In genomic region chr13:101556676-101557121, GRCh38 we compare ENCODE assay signal across 26 cellular contexts.
A peak's percentile ranks its signal among the peaks of the same experiment; 100 is the strongest.
DNase-seq lines count a peak whose midpoint lies in the region; ATAC-seq, FAIRE-seq and TF ChIP-seq lines count a peak whose summit lies in the region.
"Had no signal": no experiment of that assay in that cellular context is flagged by ENCODE, and none has a peak within 500 bp of the region (broad histone marks: within the 10 kb centered on the region; RNA-seq: fewer than 3 reads in every experiment).

No MANE protein-coding gene starts in this region.

- TF ChIP-seq POLR2A in lower leg skin (IDR thresholded peaks at IDR 0.05), result no peak

- H3K4me1 ChIP-seq in right atrium auricular region (no peaks in the 10 kb centered on the region), adipocyte (ENCODE audit: control insufficient read depth, insufficient read depth, low read length) (peaks cover 69% of the 10 kb centered on the region), kidney (ENCODE audit: control insufficient read depth in 1 of 2, insufficient read depth in 1 of 2, low read depth in 1 of 2, low read length in 2 of 2) (no peaks in the 10 kb centered on the region)
- H3K4me1 ChIP-seq: stomach had no signal

- H3K27ac Mint-ChIP-seq in activated T-helper 1 cell treated with anti-CD3 and anti-CD28 coated beads, Interleukin-12 subunit alpha, Interleukin-12 subunit beta, Interleukin-2, Interleukin-4 antibody, amounts not matched to agents 30 ng/mL and 10 ng/mL and 1 ng/mL, durations not matched to agents 14 hours and 24 hours and 36 hours, result no peak overlapping the region
- H3K27ac Mint-ChIP-seq: activated CD8-positive, alpha-beta T cell treated with anti-CD3 and anti-CD28 coated beads, Interleukin-2, amount 10 ng/mL, durations not matched to agents 7 days and 5 days; activated naive CD4-positive, alpha-beta T cell treated with anti-CD3 and anti-CD28 coated beads for 36 hours; activated T-cell treated with anti-CD3 and anti-CD28 coated beads, Interleukin-2, amount 50 U/mL, for 24 hours; natural killer cell; type B pancreatic cell; WTC11 had no signal

- H3K9ac ChIP-seq in adipocyte (ENCODE audit: low read length) (peak overlapping the region; percentile 37), kidney (ENCODE audit: low read length in 2 of 2) (no peak overlapping the region)

- intact Hi-C loops in left ventricle myocardium superior (cut with micrococcal nuclease) (no loop called here), lower leg skin (cut with DNase I; ENCODE audit: low total_unique reads) (no loop called here), kidney (cut with DNase I) (no loop called here)
- intact Hi-C loops in activated T-helper 1 cell treated with anti-CD3 and anti-CD28 coated beads, Interleukin-12 subunit alpha, Interleukin-12 subunit beta, Interleukin-2, Interleukin-4 antibody, amounts not matched to agents 30 ng/mL and 10 ng/mL and 1 ng/mL, durations not matched to agents 14 hours and 24 hours and 36 hours (cut with micrococcal nuclease), result no loop called here

- DNase-seq in left ventricle myocardium superior (no peak), right atrium auricular region (ENCODE audit: low spot score) (no peak), adipocyte (ENCODE audit: low read depth) (peak; percentile 84), lower leg skin (ENCODE audit: low spot score in 2 of 2) (peak; percentile 55 to 75), NCI-H345 (lab: John Stamatoyannopoulos, UW) (no peak), kidney (no peak)
- no peak for DNase-seq in activated T-helper 1 cell treated with anti-CD3 and anti-CD28 coated beads, Interleukin-12 subunit alpha, Interleukin-12 subunit beta, Interleukin-2, Interleukin-4 antibody, amounts not matched to agents 30 ng/mL and 10 ng/mL and 1 ng/mL, durations not matched to agents 14 hours and 24 hours and 36 hours (ENCODE audit: low spot score)
- DNase-seq: activated CD8-positive, alpha-beta T cell treated with anti-CD3 and anti-CD28 coated beads, Interleukin-2, amount 10 ng/mL, durations not matched to agents 7 days and 5 days; activated naive CD4-positive, alpha-beta T cell treated with anti-CD3 and anti-CD28 coated beads for 36 hours; activated T-cell treated with anti-CD3 and anti-CD28 coated beads, Interleukin-2, amount 50 U/mL, for 24 hours; GF-D8; HFFc6; hypothalamus; Kasumi-1; natural killer cell; NCI-H526 treated with DMSO at 0.1 percent for 48 hours; SIG-M5; small intestine; stimulated activated CD4-positive, alpha-beta T cell treated with anti-CD3 and anti-CD28 coated beads, Interleukin-4, amount 100 ng/mL, for 24 hours; stomach; T-helper 2 cell had no signal

- no peaks in the 10 kb centered on the region for H3K9me3 Mint-ChIP-seq in activated T-helper 1 cell treated with anti-CD3 and anti-CD28 coated beads, Interleukin-12 subunit alpha, Interleukin-12 subunit beta, Interleukin-2, Interleukin-4 antibody, amounts not matched to agents 30 ng/mL and 10 ng/mL and 1 ng/mL, durations not matched to agents 14 hours and 24 hours and 36 hours
- H3K9me3 Mint-ChIP-seq: activated naive CD4-positive, alpha-beta T cell treated with anti-CD3 and anti-CD28 coated beads for 36 hours; activated T-cell treated with anti-CD3 and anti-CD28 coated beads, Interleukin-2, amount 50 U/mL, for 24 hours; HFFc6; natural killer cell; WTC11 had no signal

- H3K9me3 ChIP-seq in right atrium auricular region (no peaks in the 10 kb centered on the region), adipocyte (ENCODE audit: control insufficient read depth, low read length) (no peaks in the 10 kb centered on the region), kidney (ENCODE audit: control insufficient read depth in 1 of 2, low read length in 2 of 2) (no peaks in the 10 kb centered on the region)
- H3K9me3 ChIP-seq: stomach had no signal

- H3K27me3 ChIP-seq in right atrium auricular region (no peaks in the 10 kb centered on the region), adipocyte (replicated peaks; ENCODE audit: control insufficient read depth, insufficient read depth, low read length) (no peaks in the 10 kb centered on the region)
- H3K27me3 ChIP-seq: stomach had no signal

- TF ChIP-seq CTCF in right atrium auricular region (IDR thresholded peaks at IDR 0.05) (no peak), lower leg skin (IDR thresholded peaks at IDR 0.05) (no peak), kidney (IDR thresholded peaks at IDR 0.05; ENCODE audit: borderline replicate concordance, extremely low read depth, insufficient read depth) (no peak)

- H3K4me1 Mint-ChIP-seq in activated T-helper 1 cell treated with anti-CD3 and anti-CD28 coated beads, Interleukin-12 subunit alpha, Interleukin-12 subunit beta, Interleukin-2, Interleukin-4 antibody, amounts not matched to agents 30 ng/mL and 10 ng/mL and 1 ng/mL, durations not matched to agents 14 hours and 24 hours and 36 hours (ENCODE audit: low read depth), result no peaks in the 10 kb centered on the region
- H3K4me1 Mint-ChIP-seq: natural killer cell had no signal

- no peak overlapping the region for H3K4me3 Mint-ChIP-seq in activated T-helper 1 cell treated with anti-CD3 and anti-CD28 coated beads, Interleukin-12 subunit alpha, Interleukin-12 subunit beta, Interleukin-2, Interleukin-4 antibody, amounts not matched to agents 30 ng/mL and 10 ng/mL and 1 ng/mL, durations not matched to agents 14 hours and 24 hours and 36 hours
- H3K4me3 Mint-ChIP-seq: activated CD8-positive, alpha-beta T cell treated with anti-CD3 and anti-CD28 coated beads, Interleukin-2, amount 10 ng/mL, durations not matched to agents 7 days and 5 days; activated naive CD4-positive, alpha-beta T cell treated with anti-CD3 and anti-CD28 coated beads for 36 hours; activated T-cell treated with anti-CD3 and anti-CD28 coated beads, Interleukin-2, amount 50 U/mL, for 24 hours; HFFc6; natural killer cell; type B pancreatic cell; WTC11 had no signal

- WGBS in lower leg skin, 2 donors, result 48 to 61% methylated on average over 3 of the region's 3 CpGs

- ATAC-seq in left ventricle myocardium superior, result peak; percentile 71
- no peak for ATAC-seq in GM21526 (IDR thresholded peaks at IDR 0.05; ENCODE audit: low FRiP score, unreplicated experiment)
- ATAC-seq: activated CD8-positive, alpha-beta T cell treated with anti-CD3 and anti-CD28 coated beads, Interleukin-2, amount 10 ng/mL, durations not matched to agents 7 days and 5 days; natural killer cell; WTC11 had no signal

- H3K36me3 ChIP-seq in right atrium auricular region, result no peaks in the 10 kb centered on the region
- H3K36me3 ChIP-seq in adipocyte (ENCODE audit: control insufficient read depth, insufficient read depth, low read length, severe bottlenecking), result no peaks in the 10 kb centered on the region
- no peaks in the 10 kb centered on the region for H3K36me3 ChIP-seq in kidney (ENCODE audit: control insufficient read depth in 1 of 2, insufficient read depth in 2 of 2, low read length in 2 of 2)
- H3K36me3 ChIP-seq: stomach had no signal

- no peak for FAIRE-seq in kidney (lab: Jason Lieb, UNC)
- FAIRE-seq: A204.1, astrocyte, small intestine had no signal

- H3K4me3 ChIP-seq in right atrium auricular region, result no peak overlapping the region
- H3K4me3 ChIP-seq in adipocyte (ENCODE audit: low read length), result no peak overlapping the region
- no peak overlapping the region for H3K4me3 ChIP-seq in lower leg skin (ENCODE audit: low read depth, poor library complexity, severe bottlenecking)
- H3K4me3 ChIP-seq in kidney (ENCODE audit: low read length in 2 of 2), result no peak overlapping the region
- H3K4me3 ChIP-seq: stomach had no signal

- H3K27me3 Mint-ChIP-seq in activated T-helper 1 cell treated with anti-CD3 and anti-CD28 coated beads, Interleukin-12 subunit alpha, Interleukin-12 subunit beta, Interleukin-2, Interleukin-4 antibody, amounts not matched to agents 30 ng/mL and 10 ng/mL and 1 ng/mL, durations not matched to agents 14 hours and 24 hours and 36 hours (ENCODE audit: insufficient read depth), result peaks cover 2% of the 10 kb centered on the region

- no peak overlapping the region for H3K27ac ChIP-seq in right atrium auricular region
- H3K27ac ChIP-seq in kidney (ENCODE audit: low read depth in 2 of 2, low read length in 2 of 2), result no peak overlapping the region
- H3K27ac ChIP-seq: stomach had no signal

- no peaks in the 10 kb centered on the region for H3K36me3 Mint-ChIP-seq in activated T-helper 1 cell treated with anti-CD3 and anti-CD28 coated beads, Interleukin-12 subunit alpha, Interleukin-12 subunit beta, Interleukin-2, Interleukin-4 antibody, amounts not matched to agents 30 ng/mL and 10 ng/mL and 1 ng/mL, durations not matched to agents 14 hours and 24 hours and 36 hours (ENCODE audit: low read depth)
- H3K36me3 Mint-ChIP-seq: natural killer cell, type B pancreatic cell, WTC11 had no signal

Comparison
In these comparisons a context has a peak if more than half of its experiments do, and no peak if none do; other contexts are left out.
1. DNase-seq: peak in adipocyte (single experiment) and lower leg skin (2 of 2); none in left ventricle myocardium superior (single experiment), right atrium auricular region (single experiment), NCI-H345 (single experiment), activated T-helper 1 cell treated with anti-CD3 and anti-CD28 coated beads, Interleukin-12 subunit alpha, Interleukin-12 subunit beta, Interleukin-2, Interleukin-4 antibody, amounts not matched to agents 30 ng/mL and 10 ng/mL and 1 ng/mL, durations not matched to agents 14 hours and 24 hours and 36 hours (single experiment) and kidney (single experiment).